30 cellular contexts compared by ENCODE assay signal in genomic region chr1:115955228-115955627, GRCh38. TPM values are rescaled to one million over a fixed set of nuclear protein-coding genes. Genes with fewer than 3 reads are reported as not detected.
"Had no signal": no experiment of that assay in that cellular context is flagged by ENCODE, and none has a peak within 500 bp of the region (broad histone marks: within the 10 kb centered on the region; RNA-seq: fewer than 3 reads in every experiment).

No MANE protein-coding gene starts in this region.

- H2AFZ ChIP-seq: parathyroid adenoma had no signal

- H3K36me3 ChIP-seq: ovary, right lobe of liver, sigmoid colon, suprapubic skin, tibial artery, transverse colon, vagina had no signal

- H3K4me1 ChIP-seq: parathyroid adenoma, psoas muscle, right lobe of liver, sigmoid colon, suprapubic skin, testis, tibial artery, transverse colon, vagina had no signal

- H3K27me3 ChIP-seq: ovary, right lobe of liver, sigmoid colon, suprapubic skin, testis, tibial artery, vagina had no signal

- H3K4me1 Mint-ChIP-seq: nephron progenitor cell, neural crest cell had no signal

- H3K79me2 ChIP-seq: parathyroid adenoma had no signal

- ATAC-seq: naive thymus-derived CD8-positive, alpha-beta T cell; natural killer cell treated with Interleukin-12 subunit alpha and Interleukin-12 subunit beta and Interleukin-15 and Interleukin-18, amount 100 ng/mL, for 72 hours; psoas muscle; right cardiac atrium; right lobe of liver; stimulated activated memory B cell treated with anti-CD40 and anti-IgM and Interleukin-4, amounts not matched to agents 10 μg/mL and 1 μg/mL and 100 μg/mL, for 72 hours; stimulated activated naive CD8-positive, alpha-beta T cell treated with anti-CD3 and anti-CD28 coated beads, Interleukin-15, amount 100 ng/mL, for 72 hours; stimulated activated naive CD8-positive, alpha-beta T cell treated with anti-CD3 and anti-CD28 coated beads, Interleukin-15, Interleukin-2, amounts not matched to agents 100 U/mL and 50 U/mL, for 24 hours had no signal

- H3K27ac Mint-ChIP-seq: natural killer cell treated with Interleukin-12 subunit alpha and Interleukin-12 subunit beta and Interleukin-15 and Interleukin-18, amount 100 ng/mL, for 72 hours; nephron progenitor cell; progenitor cell of endocrine pancreas; stimulated activated memory B cell treated with anti-CD40 and anti-IgM and Interleukin-4, amounts not matched to agents 10 μg/mL and 1 μg/mL and 100 μg/mL, for 72 hours; type B pancreatic cell had no signal

- H3K4me3 ChIP-seq: ovary, psoas muscle, right lobe of liver, sigmoid colon, suprapubic skin, testis, tibial artery, transverse colon, vagina had no signal

- H3K9ac ChIP-seq: parathyroid adenoma had no signal

- H3K9me3 ChIP-seq: ovary, psoas muscle, right lobe of liver, sigmoid colon, suprapubic skin, testis, tibial artery, transverse colon, vagina had no signal

- FAIRE-seq: small intestine, urothelium cell line had no signal

- H3K4me3 Mint-ChIP-seq: naive thymus-derived CD8-positive, alpha-beta T cell; natural killer cell treated with Interleukin-12 subunit alpha and Interleukin-12 subunit beta and Interleukin-15 and Interleukin-18, amount 100 ng/mL, for 72 hours; nephron progenitor cell; neural crest cell; stimulated activated memory B cell treated with anti-CD40 and anti-IgM and Interleukin-4, amounts not matched to agents 10 μg/mL and 1 μg/mL and 100 μg/mL, for 72 hours; stimulated activated naive CD8-positive, alpha-beta T cell treated with anti-CD3 and anti-CD28 coated beads, Interleukin-15, amount 100 ng/mL, for 72 hours; type B pancreatic cell had no signal

- H3K36me3 Mint-ChIP-seq: naive thymus-derived CD8-positive, alpha-beta T cell; natural killer cell treated with Interleukin-12 subunit alpha and Interleukin-12 subunit beta and Interleukin-15 and Interleukin-18, amount 100 ng/mL, for 72 hours; type B pancreatic cell had no signal

- H3K27ac ChIP-seq: ovary, parathyroid adenoma, psoas muscle, right lobe of liver, sigmoid colon, suprapubic skin, testis, tibial artery, transverse colon, vagina had no signal

- H3K9me3 Mint-ChIP-seq: natural killer cell treated with Interleukin-12 subunit alpha and Interleukin-12 subunit beta and Interleukin-15 and Interleukin-18, amount 100 ng/mL, for 72 hours; nephron progenitor cell; neural crest cell; stimulated activated memory B cell treated with anti-CD40 and anti-IgM and Interleukin-4, amounts not matched to agents 10 μg/mL and 1 μg/mL and 100 μg/mL, for 72 hours; stimulated activated naive CD8-positive, alpha-beta T cell treated with anti-CD3 and anti-CD28 coated beads, Interleukin-15, amount 100 ng/mL, for 72 hours; type B pancreatic cell had no signal

- DNase-seq: naive thymus-derived CD8-positive, alpha-beta T cell; nephron progenitor cell; occipital lobe; ovary; posterior cingulate gyrus; psoas muscle; right cardiac atrium; right lobe of liver; sigmoid colon; small intestine; stimulated activated CD4-positive, alpha-beta T cell treated with anti-CD3 and anti-CD28 coated beads, Interleukin-15, amount 100 ng/mL, for 24 hours; stimulated activated CD4-positive, alpha-beta T cell treated with anti-CD3 and anti-CD28 coated beads, Interleukin-2, amount 100 ng/mL, for 24 hours; stimulated activated CD4-positive, alpha-beta T cell treated with anti-CD3 and anti-CD28 coated beads, Interleukin-2, amount 100 ng/mL, for 48 hours; stimulated activated CD4-positive, alpha-beta T cell treated with anti-CD3 and anti-CD28 coated beads, Interleukin-4, amount 100 ng/mL, for 24 hours; stimulated activated naive CD4-positive, alpha-beta T cell; stimulated activated naive CD8-positive, alpha-beta T cell treated with anti-CD3 and anti-CD28 coated beads, Interleukin-15, amount 100 ng/mL, for 72 hours; stimulated activated naive CD8-positive, alpha-beta T cell treated with anti-CD3 and anti-CD28 coated beads, Interleukin-15, Interleukin-2, amounts not matched to agents 100 U/mL and 50 U/mL, for 24 hours; substantia nigra; testis; tibial artery; transverse colon had no signal

RNA-seq across cellular contexts. Expression of gene SLC22A15, which starts 21.1 kb away (rescaled TPM):
- polyA plus RNA-seq: naive thymus-derived CD8-positive, alpha-beta T cell had no signal
